ENCODE assay signal across 10 cellular contexts in genomic region chr4:25310066-25310824, GRCh38. TPM values are rescaled to one million over a fixed set of nuclear protein-coding genes. Genes with fewer than 3 reads are reported as not detected.
A peak's percentile ranks its signal among the peaks of the same experiment; 100 is the strongest.
DNase-seq lines count a peak whose midpoint lies in the region; ATAC-seq and TF ChIP-seq lines count a peak whose summit lies in the region.
"Had no signal": no experiment of that assay in that cellular context is flagged by ENCODE, and none has a peak within 500 bp of the region (broad histone marks: within the 10 kb centered on the region; RNA-seq: fewer than 3 reads in every experiment).

No MANE protein-coding gene starts in this region.

- H4K20me1 ChIP-seq in MM.1S (ENCODE audit: insufficient read depth, low read length), result no peaks in the 10 kb centered on the region

- no peaks in the 10 kb centered on the region for H3K27me3 ChIP-seq in MM.1S (replicated peaks; ENCODE audit: insufficient read depth, low read length)
- H3K27me3 ChIP-seq: adrenal gland, tibial nerve had no signal

- H3K9me2 ChIP-seq in MM.1S (replicated peaks; ENCODE audit: insufficient read depth, low read length), result no peaks in the 10 kb centered on the region

- TF ChIP-seq CTCF in MM.1S (IDR thresholded peaks at IDR 0.05; ENCODE audit: low read length) (no peak), nephron (IDR thresholded peaks at IDR 0.05; ENCODE audit: unreplicated experiment in 3 of 3) (no peak)
- TF ChIP-seq CTCF in activated CD8-positive, alpha-beta T cell treated with anti-CD3 and anti-CD28 coated beads for 36 hours (IDR thresholded peaks at IDR 0.05), result no peak

- H3K4me3 ChIP-seq in MM.1S (ENCODE audit: low read length), result peak overlapping the region; percentile 50
- H3K4me3 ChIP-seq: adrenal gland, tibial nerve had no signal

- H3K4me2 ChIP-seq in MM.1S (ENCODE audit: low read depth, low read length), result peak overlapping the region; percentile 62

- peaks cover 24% of the 10 kb centered on the region for H3K79me2 ChIP-seq in MM.1S (ENCODE audit: low read length)

- H3K4me1 ChIP-seq in MM.1S (ENCODE audit: low read length), result peaks cover 14% of the 10 kb centered on the region; the same call in 1 of the 2 replicates

- peak overlapping the region; percentile 42 for H2AFZ ChIP-seq in MM.1S (ENCODE audit: low read length)

- H3K9me3 Mint-ChIP-seq in nephron, result no peaks in the 10 kb centered on the region
- H3K9me3 Mint-ChIP-seq in activated CD8-positive, alpha-beta T cell treated with anti-CD3 and anti-CD28 coated beads for 36 hours, result no peaks in the 10 kb centered on the region

- ATAC-seq in GM19023 (IDR thresholded peaks at IDR 0.05; ENCODE audit: unreplicated experiment) (peak; percentile 38), HG02759 (IDR thresholded peaks at IDR 0.05; ENCODE audit: unreplicated experiment) (peak; percentile 65)
- no peak for ATAC-seq in activated CD8-positive, alpha-beta T cell treated with anti-CD3 and anti-CD28 coated beads for 36 hours

- CTCF ChIA-PET in activated CD8-positive, alpha-beta T cell treated with anti-CD3 and anti-CD28 coated beads for 36 hours (lab: Charles Lee), result interaction anchor here (0.7 to 5.4 kb wide), 3 partner anchors 42 to 76 kb away, joined by 3 to 58 read pairs (median 56); partner anchors contain the start of gene PI4K2B

- DNase-seq in MM.1S, result peak; percentile 54
- no peak for DNase-seq in kidney glomerular epithelial cell (lab: John Stamatoyannopoulos, UW)
- DNase-seq in AG08395 (ENCODE audit: low spot score), result no peak
- DNase-seq in activated CD4-positive, alpha-beta T cell treated with anti-CD3 and anti-CD28 coated beads, Interleukin-2, amount 50 U/mL, for 48 hours, result no peak
- DNase-seq in activated CD8-positive, alpha-beta T cell treated with anti-CD3 and anti-CD28 coated beads for 36 hours, result no peak
- DNase-seq: adrenal gland had no signal

- H3K4me1 Mint-ChIP-seq in nephron, result peaks cover 6% of the 10 kb centered on the region
- H3K4me1 Mint-ChIP-seq in activated CD8-positive, alpha-beta T cell treated with anti-CD3 and anti-CD28 coated beads for 36 hours (ENCODE audit: low read depth), result peaks cover 21% of the 10 kb centered on the region

- H3K27me3 Mint-ChIP-seq in nephron (ENCODE audit: low read depth), result peaks cover 5% of the 10 kb centered on the region
- H3K27me3 Mint-ChIP-seq in activated CD8-positive, alpha-beta T cell treated with anti-CD3 and anti-CD28 coated beads for 36 hours, result peaks cover 4% of the 10 kb centered on the region

- H3K9me3 ChIP-seq in MM.1S (replicated peaks; ENCODE audit: insufficient read depth, low read length), result no peaks in the 10 kb centered on the region
- H3K9me3 ChIP-seq: adrenal gland, tibial nerve had no signal

- H3K4me3 Mint-ChIP-seq in nephron, result peak overlapping the region in 2 of 3 experiments; percentile 9 to 39
- H3K4me3 Mint-ChIP-seq in activated CD8-positive, alpha-beta T cell treated with anti-CD3 and anti-CD28 coated beads for 36 hours, result no peak overlapping the region

- no peaks in the 10 kb centered on the region for H3K36me3 ChIP-seq in MM.1S (replicated peaks; ENCODE audit: insufficient read depth, low read length)

- H3K27ac Mint-ChIP-seq in nephron, result no peak overlapping the region
- no peak overlapping the region for H3K27ac Mint-ChIP-seq in activated CD8-positive, alpha-beta T cell treated with anti-CD3 and anti-CD28 coated beads for 36 hours

- H3K9ac ChIP-seq in MM.1S (ENCODE audit: low read length), result peak overlapping the region; percentile 44; the same call in 1 of the 2 replicates

- POLR2A ChIA-PET in activated CD8-positive, alpha-beta T cell treated with anti-CD3 and anti-CD28 coated beads for 36 hours (lab: Charles Lee), result no interaction called here

- peaks cover 19% of the 10 kb centered on the region for H3F3A ChIP-seq in MM.1S (ENCODE audit: insufficient read depth, low read length)

- intact Hi-C loops in activated CD8-positive, alpha-beta T cell treated with anti-CD3 and anti-CD28 coated beads for 36 hours (cut with micrococcal nuclease), result loop anchor here (10.0 kb wide), 1 partner anchor 75 kb away; the partner anchor contains the start of gene PI4K2B

- peaks cover under 1% of the 10 kb centered on the region for H3K36me3 Mint-ChIP-seq in nephron (ENCODE audit: low read depth)
- peaks cover 3% of the 10 kb centered on the region for H3K36me3 Mint-ChIP-seq in activated CD8-positive, alpha-beta T cell treated with anti-CD3 and anti-CD28 coated beads for 36 hours (ENCODE audit: low read depth)

- H3K27ac ChIP-seq in MM.1S (ENCODE audit: low read length), result peak overlapping the region; percentile 82
- H3K27ac ChIP-seq: adrenal gland had no signal

RNA-seq across cellular contexts. Expression of gene ZCCHC4, which starts 2.3 kb away (rescaled TPM):
- total RNA-seq in activated CD8-positive, alpha-beta T cell treated with anti-CD3 and anti-CD28 coated beads for 36 hours, result 10 to 100 TPM; 12.0 to 12.8 TPM
